9 cellular contexts compared by ENCODE assay signal in the genomic region with DNA sequence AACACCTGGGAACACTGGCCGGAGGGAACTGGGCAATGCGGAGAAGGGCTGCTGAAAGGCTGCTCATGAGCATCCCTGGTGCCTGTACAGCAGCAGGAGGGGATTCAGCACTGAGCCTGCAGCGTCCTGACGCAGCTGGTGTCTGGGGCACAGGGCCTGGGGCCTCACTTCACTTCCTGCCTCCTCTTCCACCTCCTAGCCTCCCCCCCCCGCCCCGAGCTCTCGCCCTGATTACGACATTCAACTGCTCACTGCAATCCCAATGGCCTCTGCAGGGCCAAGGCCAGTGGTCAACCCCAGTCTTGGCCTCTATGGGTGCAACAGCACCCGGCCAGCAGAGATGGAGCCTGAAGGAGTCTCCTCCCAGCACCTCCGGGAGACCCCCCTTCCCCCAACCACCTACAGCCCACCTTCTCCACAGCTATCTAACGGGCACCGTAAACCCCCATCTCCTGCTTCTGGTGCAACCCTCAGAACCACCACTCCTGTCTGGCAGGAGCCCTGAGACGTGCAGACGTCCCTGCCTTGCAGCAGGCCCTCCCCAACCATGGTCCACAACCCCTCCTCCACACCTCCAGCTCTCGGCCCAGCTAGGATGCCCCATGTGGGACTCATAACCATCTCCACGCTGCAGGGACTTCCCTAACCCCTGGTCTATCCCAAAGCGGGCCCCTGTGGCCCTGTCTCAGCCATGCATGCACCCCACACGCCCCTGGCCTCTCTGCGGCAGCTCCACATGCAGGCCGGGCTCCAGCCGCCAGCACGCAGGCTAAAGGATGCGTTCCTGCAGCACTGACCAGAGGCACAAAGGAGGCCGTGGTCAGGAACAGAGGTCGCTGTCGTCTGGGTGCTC. TPM values are rescaled to one million over a fixed set of nuclear protein-coding genes. Genes with fewer than 3 reads are reported as not detected.
DNase-seq lines count a peak whose midpoint lies in the region; ATAC-seq and TF ChIP-seq lines count a peak whose summit lies in the region.
"Had no signal": no experiment of that assay in that cellular context is flagged by ENCODE, and none has a peak within 500 bp of the region (broad histone marks: within the 10 kb centered on the region; RNA-seq: fewer than 3 reads in every experiment).

No MANE protein-coding gene starts in this region.

- ATAC-seq in left ventricle myocardium superior (peak; percentile 63), omental fat pad (ENCODE audit: low FRiP score) (no peak), GM18519 (IDR thresholded peaks at IDR 0.05; ENCODE audit: low FRiP score, unreplicated experiment) (no peak), GM18867 (IDR thresholded peaks at IDR 0.05; ENCODE audit: unreplicated experiment) (no peak)
- ATAC-seq in stimulated activated naive B cell treated with anti-CD40 and anti-IgM and Interleukin-4, amounts not matched to agents 10 μg/mL and 1 μg/mL and 100 μg/mL, for 72 hours (replicated peaks) = no peak

- in situ Hi-C loops in KBM-7 (cut with MboI; ENCODE audit: low pct_unique_long_range_greater_than_20kb, low sequenced_read_pairs) = loop anchor here (25.0 kb wide), 1 partner anchor 98 kb away; no protein-coding TSS in a partner anchor

- H3K27ac Mint-ChIP-seq in activated T-helper 1 cell treated with anti-CD3 and anti-CD28 coated beads, Interleukin-12 subunit alpha, Interleukin-12 subunit beta, Interleukin-2, Interleukin-4 antibody, amounts not matched to agents 30 ng/mL and 10 ng/mL and 1 ng/mL, durations not matched to agents 14 hours and 24 hours and 36 hours = peak overlapping the region; percentile 23
- peak overlapping the region; percentile 73 for H3K27ac Mint-ChIP-seq in stimulated activated naive B cell treated with anti-CD40 and anti-IgM and Interleukin-4, amounts not matched to agents 10 μg/mL and 1 μg/mL and 100 μg/mL, for 72 hours
- H3K27ac Mint-ChIP-seq: memory B cell had no signal

- H3K9me3 Mint-ChIP-seq in activated T-helper 1 cell treated with anti-CD3 and anti-CD28 coated beads, Interleukin-12 subunit alpha, Interleukin-12 subunit beta, Interleukin-2, Interleukin-4 antibody, amounts not matched to agents 30 ng/mL and 10 ng/mL and 1 ng/mL, durations not matched to agents 14 hours and 24 hours and 36 hours = no peaks in the 10 kb centered on the region
- no peaks in the 10 kb centered on the region for H3K9me3 Mint-ChIP-seq in stimulated activated naive B cell treated with anti-CD40 and anti-IgM and Interleukin-4, amounts not matched to agents 10 μg/mL and 1 μg/mL and 100 μg/mL, for 72 hours
- H3K9me3 Mint-ChIP-seq: memory B cell had no signal

- H3K36me3 Mint-ChIP-seq in activated T-helper 1 cell treated with anti-CD3 and anti-CD28 coated beads, Interleukin-12 subunit alpha, Interleukin-12 subunit beta, Interleukin-2, Interleukin-4 antibody, amounts not matched to agents 30 ng/mL and 10 ng/mL and 1 ng/mL, durations not matched to agents 14 hours and 24 hours and 36 hours (ENCODE audit: low read depth) = peaks cover 40% of the 10 kb centered on the region
- H3K36me3 Mint-ChIP-seq in stimulated activated naive B cell treated with anti-CD40 and anti-IgM and Interleukin-4, amounts not matched to agents 10 μg/mL and 1 μg/mL and 100 μg/mL, for 72 hours = peaks cover 62 to 66% of the 10 kb centered on the region in 2 donors

- H3K4me3 Mint-ChIP-seq in activated T-helper 1 cell treated with anti-CD3 and anti-CD28 coated beads, Interleukin-12 subunit alpha, Interleukin-12 subunit beta, Interleukin-2, Interleukin-4 antibody, amounts not matched to agents 30 ng/mL and 10 ng/mL and 1 ng/mL, durations not matched to agents 14 hours and 24 hours and 36 hours = peak overlapping the region; percentile 42
- H3K4me3 Mint-ChIP-seq in stimulated activated naive B cell treated with anti-CD40 and anti-IgM and Interleukin-4, amounts not matched to agents 10 μg/mL and 1 μg/mL and 100 μg/mL, for 72 hours = peak overlapping the region in 1 of 2 donors; percentile 8
- H3K4me3 Mint-ChIP-seq: memory B cell had no signal

- TF ChIP-seq CTCF in omental fat pad (IDR thresholded peaks at IDR 0.05) = no peak

- peak; percentile 65 for DNase-seq in KBM-7
- DNase-seq in activated T-helper 1 cell treated with anti-CD3 and anti-CD28 coated beads, Interleukin-12 subunit alpha, Interleukin-12 subunit beta, Interleukin-2, Interleukin-4 antibody, amounts not matched to agents 30 ng/mL and 10 ng/mL and 1 ng/mL, durations not matched to agents 14 hours and 24 hours and 36 hours (ENCODE audit: low spot score) = no peak
- peak; percentile 71 for DNase-seq in left ventricle myocardium superior
- DNase-seq in stimulated activated naive B cell treated with anti-CD40 and anti-IgM and Interleukin-4, amounts not matched to agents 10 μg/mL and 1 μg/mL and 100 μg/mL, for 72 hours = no peak
- DNase-seq in omental fat pad (ENCODE audit: low spot score) = no peak
- no peak for DNase-seq in NCI-H82 (lab: John Stamatoyannopoulos, UW)

- no peaks in the 10 kb centered on the region for H3K27me3 Mint-ChIP-seq in activated T-helper 1 cell treated with anti-CD3 and anti-CD28 coated beads, Interleukin-12 subunit alpha, Interleukin-12 subunit beta, Interleukin-2, Interleukin-4 antibody, amounts not matched to agents 30 ng/mL and 10 ng/mL and 1 ng/mL, durations not matched to agents 14 hours and 24 hours and 36 hours (ENCODE audit: insufficient read depth)
- H3K27me3 Mint-ChIP-seq in stimulated activated naive B cell treated with anti-CD40 and anti-IgM and Interleukin-4, amounts not matched to agents 10 μg/mL and 1 μg/mL and 100 μg/mL, for 72 hours = no peaks in the 10 kb centered on the region
- H3K27me3 Mint-ChIP-seq: memory B cell had no signal

- intact Hi-C loops in activated T-helper 1 cell treated with anti-CD3 and anti-CD28 coated beads, Interleukin-12 subunit alpha, Interleukin-12 subunit beta, Interleukin-2, Interleukin-4 antibody, amounts not matched to agents 30 ng/mL and 10 ng/mL and 1 ng/mL, durations not matched to agents 14 hours and 24 hours and 36 hours (cut with micrococcal nuclease) = no loop called here
- intact Hi-C loops in left ventricle myocardium superior (cut with micrococcal nuclease) = no loop called here

- H3K4me1 Mint-ChIP-seq in activated T-helper 1 cell treated with anti-CD3 and anti-CD28 coated beads, Interleukin-12 subunit alpha, Interleukin-12 subunit beta, Interleukin-2, Interleukin-4 antibody, amounts not matched to agents 30 ng/mL and 10 ng/mL and 1 ng/mL, durations not matched to agents 14 hours and 24 hours and 36 hours (ENCODE audit: low read depth) = peaks cover 52% of the 10 kb centered on the region
- peaks cover 20 to 46% of the 10 kb centered on the region in 2 donors for H3K4me1 Mint-ChIP-seq in stimulated activated naive B cell treated with anti-CD40 and anti-IgM and Interleukin-4, amounts not matched to agents 10 μg/mL and 1 μg/mL and 100 μg/mL, for 72 hours

RNA-seq across cellular contexts. Expression of gene BRD1, which starts 38.2 kb away (rescaled TPM):
- total RNA-seq in activated T-helper 1 cell treated with anti-CD3 and anti-CD28 coated beads, Interleukin-12 subunit alpha, Interleukin-12 subunit beta, Interleukin-2, Interleukin-4 antibody, amounts not matched to agents 30 ng/mL and 10 ng/mL and 1 ng/mL, durations not matched to agents 14 hours and 24 hours and 36 hours = 45.5 and 46.8 TPM in 2 replicates
- total RNA-seq in left ventricle myocardium superior = 18.7 TPM
- 10 to 100 TPM; 21.0 to 57.3 (median 33.8) TPM for total RNA-seq in omental fat pad

Comparison
In these comparisons a context has a peak if more than half of its experiments do, and no peak if none do; other contexts are left out.
1. DNase-seq: peak in KBM-7 (single experiment) and left ventricle myocardium superior (single experiment); none in activated T-helper 1 cell treated with anti-CD3 and anti-CD28 coated beads, Interleukin-12 subunit alpha, Interleukin-12 subunit beta, Interleukin-2, Interleukin-4 antibody, amounts not matched to agents 30 ng/mL and 10 ng/mL and 1 ng/mL, durations not matched to agents 14 hours and 24 hours and 36 hours (single experiment), stimulated activated naive B cell treated with anti-CD40 and anti-IgM and Interleukin-4, amounts not matched to agents 10 μg/mL and 1 μg/mL and 100 μg/mL, for 72 hours (single experiment), omental fat pad (single experiment) and NCI-H82 (single experiment).